1 cellular context compared by ENCODE assay signal in the genomic region with DNA sequence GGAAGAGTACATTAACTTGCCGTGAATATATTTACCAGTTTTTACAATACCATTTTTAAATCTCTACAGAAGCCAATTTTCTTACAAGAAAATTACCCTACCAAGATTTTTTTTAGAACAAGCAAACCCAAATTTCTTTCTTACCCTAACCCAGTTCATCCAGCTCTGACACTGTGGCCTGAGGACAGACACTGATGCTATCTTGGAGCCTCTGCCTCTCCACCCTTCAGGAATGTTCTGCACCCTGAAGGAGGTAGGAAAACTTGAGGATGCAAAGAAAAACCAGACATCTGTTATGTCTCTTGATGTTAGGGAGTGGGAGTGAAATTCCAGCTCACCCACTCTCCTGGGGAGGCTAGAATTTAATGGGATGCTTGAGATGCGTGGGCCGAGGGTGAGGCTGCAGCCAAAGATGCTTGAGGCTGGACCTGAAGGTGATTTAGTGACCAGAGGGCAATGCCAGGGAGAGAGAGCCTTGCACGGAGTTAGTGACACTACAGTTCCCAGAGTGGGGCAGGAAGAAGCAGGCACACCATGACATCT.
TF ChIP-seq lines count a peak whose summit lies in the region.

No MANE protein-coding gene starts in this region.

TF ChIP-seq in HEK293, 187 proteins besides CTCF, POLR2A, EP300 and RAD21 (continued from another document):
- TF ChIP-seq, protein P1, sequence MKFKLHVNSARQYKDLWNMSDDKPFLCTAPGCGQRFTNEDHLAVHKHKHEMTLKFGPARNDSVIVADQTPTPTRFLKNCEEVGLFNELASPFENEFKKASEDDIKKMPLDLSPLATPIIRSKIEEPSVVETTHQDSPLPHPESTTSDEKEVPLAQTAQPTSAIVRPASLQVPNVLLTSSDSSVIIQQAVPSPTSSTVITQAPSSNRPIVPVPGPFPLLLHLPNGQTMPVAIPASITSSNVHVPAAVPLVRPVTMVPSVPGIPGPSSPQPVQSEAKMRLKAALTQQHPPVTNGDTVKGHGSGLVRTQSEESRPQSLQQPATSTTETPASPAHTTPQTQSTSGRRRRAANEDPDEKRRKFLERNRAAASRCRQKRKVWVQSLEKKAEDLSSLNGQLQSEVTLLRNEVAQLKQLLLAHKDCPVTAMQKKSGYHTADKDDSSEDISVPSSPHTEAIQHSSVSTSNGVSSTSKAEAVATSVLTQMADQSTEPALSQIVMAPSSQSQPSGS (tag by site-specific recombination; IDR thresholded peaks at IDR 0.05; ENCODE audit: low read depth): no peak
- TF ChIP-seq, protein P2, sequence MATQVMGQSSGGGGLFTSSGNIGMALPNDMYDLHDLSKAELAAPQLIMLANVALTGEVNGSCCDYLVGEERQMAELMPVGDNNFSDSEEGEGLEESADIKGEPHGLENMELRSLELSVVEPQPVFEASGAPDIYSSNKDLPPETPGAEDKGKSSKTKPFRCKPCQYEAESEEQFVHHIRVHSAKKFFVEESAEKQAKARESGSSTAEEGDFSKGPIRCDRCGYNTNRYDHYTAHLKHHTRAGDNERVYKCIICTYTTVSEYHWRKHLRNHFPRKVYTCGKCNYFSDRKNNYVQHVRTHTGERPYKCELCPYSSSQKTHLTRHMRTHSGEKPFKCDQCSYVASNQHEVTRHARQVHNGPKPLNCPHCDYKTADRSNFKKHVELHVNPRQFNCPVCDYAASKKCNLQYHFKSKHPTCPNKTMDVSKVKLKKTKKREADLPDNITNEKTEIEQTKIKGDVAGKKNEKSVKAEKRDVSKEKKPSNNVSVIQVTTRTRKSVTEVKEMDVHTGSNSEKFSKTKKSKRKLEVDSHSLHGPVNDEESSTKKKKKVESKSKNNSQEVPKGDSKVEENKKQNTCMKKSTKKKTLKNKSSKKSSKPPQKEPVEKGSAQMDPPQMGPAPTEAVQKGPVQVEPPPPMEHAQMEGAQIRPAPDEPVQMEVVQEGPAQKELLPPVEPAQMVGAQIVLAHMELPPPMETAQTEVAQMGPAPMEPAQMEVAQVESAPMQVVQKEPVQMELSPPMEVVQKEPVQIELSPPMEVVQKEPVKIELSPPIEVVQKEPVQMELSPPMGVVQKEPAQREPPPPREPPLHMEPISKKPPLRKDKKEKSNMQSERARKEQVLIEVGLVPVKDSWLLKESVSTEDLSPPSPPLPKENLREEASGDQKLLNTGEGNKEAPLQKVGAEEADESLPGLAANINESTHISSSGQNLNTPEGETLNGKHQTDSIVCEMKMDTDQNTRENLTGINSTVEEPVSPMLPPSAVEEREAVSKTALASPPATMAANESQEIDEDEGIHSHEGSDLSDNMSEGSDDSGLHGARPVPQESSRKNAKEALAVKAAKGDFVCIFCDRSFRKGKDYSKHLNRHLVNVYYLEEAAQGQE (tag by site-specific recombination; IDR thresholded peaks at IDR 0.05): no peak
- TF ChIP-seq ZFHX2 (tag by site-specific recombination; conservative IDR thresholded peaks at IDR 0.05): peak; percentile 73
